Comparison of ENCODE assay signal across 8 cellular contexts in genomic region chr1:153921803-153922075, GRCh38. TPM values are rescaled to one million over a fixed set of nuclear protein-coding genes. Genes with fewer than 3 reads are reported as not detected.
A peak's percentile ranks its signal among the peaks of the same experiment; 100 is the strongest.
DNase-seq lines count a peak whose midpoint lies in the region; ATAC-seq and TF ChIP-seq lines count a peak whose summit lies in the region.

No MANE protein-coding gene starts in this region.

- peak; percentile 32 for DNase-seq in NCI-H2107 treated with DMSO at 0.1 percent for 48 hours (lab: John Stamatoyannopoulos, UW; ENCODE audit: unreplicated experiment)
- DNase-seq in NCI-H2107 (lab: John Stamatoyannopoulos, UW): no peak
- no peak for DNase-seq in SJSA1 (ENCODE audit: low read depth in 1 of 2, low spot score in 2 of 2)
- DNase-seq in endodermal cell: peak; percentile 67
- no peak for DNase-seq in NCI-H1048 (lab: John Stamatoyannopoulos, UW)
- no peak for DNase-seq in NCI-H187 (lab: John Stamatoyannopoulos, UW)

- H3K9me3 Mint-ChIP-seq in endodermal cell (no peaks in the 10 kb centered on the region), nephron (no peaks in the 10 kb centered on the region)

- peak overlapping the region; percentile 79 for H3K9ac ChIP-seq in endodermal cell (ENCODE audit: extremely low read depth, low read length, poor library complexity, severe bottlenecking)

- no peak for ATAC-seq in HG03139 (IDR thresholded peaks at IDR 0.05; ENCODE audit: unreplicated experiment)

- H3K4me1 Mint-ChIP-seq in endodermal cell: peaks cover 23% of the 10 kb centered on the region
- H3K4me1 Mint-ChIP-seq in nephron: peaks cover 43% of the 10 kb centered on the region

- H3K4me3 Mint-ChIP-seq in endodermal cell: peak overlapping the region; percentile 95
- peak overlapping the region; percentile 86 to 100 (median 87) for H3K4me3 Mint-ChIP-seq in nephron

- H3K4me1 ChIP-seq in SJSA1 (replicated peaks) (peaks cover 22% of the 10 kb centered on the region), endodermal cell (ENCODE audit: control insufficient read depth, insufficient read depth, low read length) (peaks cover 12% of the 10 kb centered on the region)

- TF ChIP-seq CTCF in endodermal cell (conservative IDR thresholded peaks at IDR 0.05) (no peak), nephron (IDR thresholded peaks at IDR 0.05; ENCODE audit: unreplicated experiment in 3 of 3) (no peak)

- peak overlapping the region; percentile 94 for H3K27ac Mint-ChIP-seq in endodermal cell
- peak overlapping the region; percentile 72 to 99 (median 98) for H3K27ac Mint-ChIP-seq in nephron

- H3K36me3 ChIP-seq in SJSA1 (peaks cover 4% of the 10 kb centered on the region), endodermal cell (ENCODE audit: control insufficient read depth, insufficient read depth, low read length) (peaks cover 17% of the 10 kb centered on the region)

- H3K27ac ChIP-seq in SJSA1 (no peak overlapping the region), endodermal cell (ENCODE audit: low read depth, low read length) (peak overlapping the region; percentile 91)

- H3K9me3 ChIP-seq in SJSA1 (replicated peaks): no peaks in the 10 kb centered on the region
- H3K9me3 ChIP-seq in endodermal cell (ENCODE audit: control insufficient read depth, low read length): no peaks in the 10 kb centered on the region

- WGBS in endodermal cell (ENCODE audit: insufficient coverage in 1 of 2, insufficient read length in 1 of 2), 2 experiments: 0 to 2% methylated on average over 10 of the region's 10 CpGs

- no peaks in the 10 kb centered on the region for H3K27me3 Mint-ChIP-seq in endodermal cell (ENCODE audit: insufficient read depth)
- H3K27me3 Mint-ChIP-seq in nephron (ENCODE audit: low read depth): no peaks in the 10 kb centered on the region

- H3K4me3 ChIP-seq in SJSA1 (peak overlapping the region; percentile 48), endodermal cell (ENCODE audit: low read length) (peak overlapping the region; percentile 88)

- H3K36me3 Mint-ChIP-seq in endodermal cell (ENCODE audit: low read depth) (peaks cover 4% of the 10 kb centered on the region), nephron (ENCODE audit: low read depth) (no peaks in the 10 kb centered on the region)

- H3K27me3 ChIP-seq in SJSA1 (replicated peaks): no peaks in the 10 kb centered on the region
- H3K27me3 ChIP-seq in endodermal cell (ENCODE audit: control insufficient read depth, insufficient read depth, low read length, poor library complexity, severe bottlenecking): no peaks in the 10 kb centered on the region

RNA-seq across cellular contexts. Expression of gene GATAD2B, which starts 1.0 kb away (rescaled TPM):
- 3.7 and 4.6 TPM in 2 replicates for total RNA-seq in SJSA1 (2014; rRNA removed; shearing (Covaris generic))
- total RNA-seq in endodermal cell: 10 to 100 TPM; 45.2 to 51.2 TPM
- 32.0 TPM for polyA plus RNA-seq in endodermal cell (2013, experiment 1 of 2)
- 31.3 TPM for polyA plus RNA-seq in endodermal cell (2013, experiment 2 of 2)

RNA-seq across cellular contexts. Expression of gene DENND4B, which starts 24.8 kb away (rescaled TPM):
- total RNA-seq in SJSA1 (2014; rRNA removed; shearing (Covaris generic)): 3.9 and 12.6 TPM in 2 replicates
- 100 to 1,000 TPM in 1 of 2 donors, 10 to 100 TPM in 1; 89.5 to 115 TPM for total RNA-seq in endodermal cell
- 51.8 TPM for polyA plus RNA-seq in endodermal cell (2013, experiment 1 of 2)
- 31.1 TPM for polyA plus RNA-seq in endodermal cell (2013, experiment 2 of 2)

RNA-seq across cellular contexts. Expression of gene CRTC2, which starts 36.7 kb away (rescaled TPM):
- total RNA-seq in SJSA1 (2014; rRNA removed; shearing (Covaris generic)): 10.0 and 10.3 TPM in 2 replicates
- 10 to 100 TPM; 35.5 to 40.9 TPM for total RNA-seq in endodermal cell
- polyA plus RNA-seq in endodermal cell (2013, experiment 1 of 2): 34.7 TPM
- 33.7 TPM for polyA plus RNA-seq in endodermal cell (2013, experiment 2 of 2)

RNA-seq across cellular contexts. Expression of gene SLC39A1, which starts 41.6 kb away (rescaled TPM):
- 141 and 153 TPM in 2 replicates for total RNA-seq in SJSA1 (2014; rRNA removed; shearing (Covaris generic))
- 100 to 1,000 TPM; 129 to 154 TPM for total RNA-seq in endodermal cell
- 97.1 TPM for polyA plus RNA-seq in endodermal cell (2013, experiment 1 of 2)
- polyA plus RNA-seq in endodermal cell (2013, experiment 2 of 2): 96.8 TPM

RNA-seq across cellular contexts. Expression of gene CREB3L4, which starts 46.0 kb away (rescaled TPM):
- 3.2 and 4.0 TPM in 2 replicates for total RNA-seq in SJSA1 (2014; rRNA removed; shearing (Covaris generic))
- 10 to 100 TPM; 15.6 to 23.9 TPM for total RNA-seq in endodermal cell
- polyA plus RNA-seq in endodermal cell (2013, experiment 1 of 2): 24.4 TPM
- polyA plus RNA-seq in endodermal cell (2013, experiment 2 of 2): 22.3 TPM

Comparison
In these comparisons a context has a peak if more than half of its experiments do, and no peak if none do; other contexts are left out.
1. DNase-seq: peak in NCI-H2107 treated with DMSO at 0.1 percent for 48 hours (single experiment) and endodermal cell (single experiment); none in NCI-H2107 (single experiment), SJSA1 (0 of 2), NCI-H1048 (single experiment) and NCI-H187 (0 of 2).